ENCODE assay signal across 1 cellular context in genomic region chr1:200027264-200027823, GRCh38.
TF ChIP-seq lines count a peak whose summit lies in the region.

NR5A2 (plus strand) TSS chr1:200027710; CDS start chr1:200027848, 138 bp downstream.

TF ChIP-seq in WTC11, 78 proteins besides CTCF, POLR2A, EP300 and RAD21 (continued from another document):
- TF ChIP-seq NFE2L1 (CRISPR knock-in tag; IDR thresholded peaks at IDR 0.05) (no peak), ZNF232 (CRISPR knock-in tag; IDR thresholded peaks at IDR 0.05) (no peak), ZNF416 (CRISPR knock-in tag; IDR thresholded peaks at IDR 0.05) (no peak), NFATC4 (CRISPR knock-in tag; IDR thresholded peaks at IDR 0.05) (no peak), CREM (CRISPR knock-in tag; IDR thresholded peaks at IDR 0.05) (no peak), NR1H2 (CRISPR knock-in tag; IDR thresholded peaks at IDR 0.05) (no peak), ZNF263 (CRISPR knock-in tag; IDR thresholded peaks at IDR 0.05; ENCODE audit: low read depth) (no peak), ATF6 (CRISPR knock-in tag; IDR thresholded peaks at IDR 0.05) (no peak), MAX (CRISPR knock-in tag; IDR thresholded peaks at IDR 0.05) (no peak)
